In the genomic region with DNA sequence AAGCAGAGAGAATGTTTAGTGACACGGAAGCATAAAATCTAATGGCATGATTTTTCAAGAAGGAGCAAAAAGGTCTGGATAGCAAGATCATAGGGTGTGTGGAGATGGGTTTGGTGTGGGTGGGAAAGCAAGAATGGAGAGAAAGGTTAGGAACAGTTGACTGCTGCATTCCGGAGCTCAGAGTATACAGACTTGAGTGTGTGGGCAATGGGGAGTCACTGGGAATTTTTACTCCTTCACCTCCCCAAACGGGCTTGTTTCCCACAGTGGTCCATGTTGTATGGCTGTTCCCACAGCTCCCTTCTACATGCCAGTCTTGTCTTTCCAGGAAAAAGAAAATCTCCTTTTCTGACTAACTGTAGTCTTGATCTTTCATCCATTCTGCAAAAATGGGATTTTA, we compare ENCODE assay signal across 1 cellular context.
TF ChIP-seq lines count a peak whose summit lies in the region.

No MANE protein-coding gene starts in this region.

TF ChIP-seq in IMR-90, 13 proteins besides CTCF, POLR2A, EP300 and RAD21:
- TF ChIP-seq MAFK (IDR thresholded peaks at IDR 0.05; ENCODE audit: low read depth, low read length) (no peak), MXI1 (IDR thresholded peaks at IDR 0.05; ENCODE audit: borderline replicate concordance, low read depth, low read length) (no peak), CEBPB (IDR thresholded peaks at IDR 0.05; ENCODE audit: low read depth, low read length) (no peak), RCOR1 (IDR thresholded peaks at IDR 0.05; ENCODE audit: insufficient replicate concordance, low read length) (no peak)
- TF ChIP-seq, protein P1, sequence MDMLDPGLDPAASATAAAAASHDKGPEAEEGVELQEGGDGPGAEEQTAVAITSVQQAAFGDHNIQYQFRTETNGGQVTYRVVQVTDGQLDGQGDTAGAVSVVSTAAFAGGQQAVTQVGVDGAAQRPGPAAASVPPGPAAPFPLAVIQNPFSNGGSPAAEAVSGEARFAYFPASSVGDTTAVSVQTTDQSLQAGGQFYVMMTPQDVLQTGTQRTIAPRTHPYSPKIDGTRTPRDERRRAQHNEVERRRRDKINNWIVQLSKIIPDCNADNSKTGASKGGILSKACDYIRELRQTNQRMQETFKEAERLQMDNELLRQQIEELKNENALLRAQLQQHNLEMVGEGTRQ (IDR thresholded peaks at IDR 0.05; ENCODE audit: low read depth, low read length): no peak
TF ChIP-seq in IMR-90: peak in this region for 0.
